In the genomic region with DNA sequence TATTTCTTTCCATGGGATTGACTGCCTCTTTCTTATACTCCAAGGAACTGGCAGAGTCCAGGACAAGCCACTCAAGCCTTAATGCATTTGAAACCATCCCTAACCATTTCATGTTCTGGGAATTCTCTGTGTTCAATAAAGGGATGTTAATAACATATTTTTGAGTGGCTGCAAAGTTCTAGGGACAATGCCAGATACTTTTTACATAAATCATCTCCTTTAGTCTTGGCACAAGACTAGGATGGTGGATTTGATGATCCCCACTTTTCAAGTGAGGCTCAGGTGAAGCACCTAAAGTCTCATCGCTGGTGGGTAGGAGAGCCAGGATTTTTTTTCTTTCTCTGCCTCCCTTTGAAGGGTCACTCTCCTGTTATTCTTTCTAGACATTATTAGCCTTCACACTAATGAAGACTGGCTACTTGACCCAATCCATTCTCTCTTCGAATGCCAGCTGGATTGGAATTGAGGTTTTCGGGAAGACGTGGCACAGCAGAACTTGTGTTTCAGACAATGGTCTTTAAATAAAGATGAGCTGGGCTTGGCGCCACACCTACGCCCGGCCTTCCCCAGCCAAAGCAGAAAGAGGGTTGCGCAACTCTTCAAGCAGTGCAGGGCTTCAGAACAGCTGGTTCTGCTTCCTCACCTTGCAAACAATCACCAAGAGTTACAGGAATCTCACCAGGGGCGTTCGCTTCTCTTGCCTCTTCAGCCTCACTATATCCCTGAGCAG, we compare ENCODE assay signal across 12 cellular contexts.
A peak's percentile ranks its signal among the peaks of the same experiment; 100 is the strongest.
DNase-seq lines count a peak whose midpoint lies in the region; ATAC-seq lines count a peak whose summit lies in the region.
"Had no signal": no experiment of that assay in that cellular context is flagged by ENCODE, and none has a peak within 500 bp of the region (broad histone marks: within the 10 kb centered on the region; RNA-seq: fewer than 3 reads in every experiment).

No MANE protein-coding gene starts in this region.

- peak; percentile 72 for ATAC-seq in esophagus mucosa
- no peak for ATAC-seq in GM18498 (IDR thresholded peaks at IDR 0.05; ENCODE audit: unreplicated experiment)
- ATAC-seq: activated CD8-positive, alpha-beta T cell treated with anti-CD3 and anti-CD28 coated beads, Interleukin-2, amount 10 ng/mL, durations not matched to agents 7 days and 5 days had no signal

- peak; percentile 49 for DNase-seq in EL
- peak; percentile 32 for DNase-seq in NCI-H446 treated with DMSO at 0.1 percent for 48 hours (lab: John Stamatoyannopoulos, UW)
- DNase-seq in posterior cingulate gyrus = peak in 7 of 10 donors; percentile 11 to 83 (median 29)
- no peak for DNase-seq in GM19240 (ENCODE audit: insufficient read length, low spot score)
- DNase-seq in NCI-H2081 (lab: John Stamatoyannopoulos, UW) = no peak
- no peak for DNase-seq in mesenteric fat pad (ENCODE audit: low spot score)
- DNase-seq: activated CD8-positive, alpha-beta T cell treated with anti-CD3 and anti-CD28 coated beads, Interleukin-2, amount 10 ng/mL, durations not matched to agents 7 days and 5 days; activated gamma-delta T cell; KG1; NCI-H2107 had no signal

- intact Hi-C loops in posterior cingulate gyrus (cut with DNase I) = no loop called here

Comparison
In these comparisons a context has a peak if more than half of its experiments do, and no peak if none do; other contexts are left out.
1. DNase-seq: peak in EL (single experiment), NCI-H446 treated with DMSO at 0.1 percent for 48 hours (single experiment) and posterior cingulate gyrus (7 of 10); none in GM19240 (single experiment), NCI-H2081 (0 of 2) and mesenteric fat pad (single experiment).